ENCODE assay signal across 19 cellular contexts in genomic region chr19:48120505-48120904, GRCh38.
"Had no signal": no experiment of that assay in that cellular context is flagged by ENCODE, and none has a peak within 500 bp of the region (broad histone marks: within the 10 kb centered on the region; RNA-seq: fewer than 3 reads in every experiment).

No MANE protein-coding gene starts in this region.

- DNase-seq: activated B cell treated with CpG ODN at 0.5 μM for 24 hours; activated CD4-positive, alpha-beta memory T cell treated with anti-CD3 and anti-CD28 coated beads, Interleukin-2, amount 10 ng/mL, durations not matched to agents 7 days and 5 days; activated CD4-positive, alpha-beta T cell treated with anti-CD3 and anti-CD28 coated beads, Interleukin-2, amount 50 U/mL, for 1 hour; activated gamma-delta T cell; activated naive CD4-positive, alpha-beta T cell treated with anti-CD3 and anti-CD28 coated beads, Interleukin-2, amount 10 ng/mL, durations not matched to agents 7 days and 5 days; activated naive CD8-positive, alpha-beta T cell treated with anti-CD3 and anti-CD28 coated beads for 36 hours; anterior cingulate cortex; central memory CD4-positive, alpha-beta T cell; MM.1S; NCI-H1105; NCI-H1436; NCI-H187; NCI-H2081; NCI-H510A treated with DMSO at 0.1 percent for 48 hours; NCI-H69; NK-92 treated with Interleukin-12 subunit alpha and Interleukin-12 subunit beta, amount 100 ng/mL, for 24 hours; OCI-M1; Right ventricle myocardium superior had no signal

- H3K27ac ChIP-seq: breast epithelium had no signal

- H3K9me3 ChIP-seq: breast epithelium had no signal

- H3K4me3 ChIP-seq: breast epithelium had no signal

- H3K4me1 ChIP-seq: breast epithelium had no signal

- H3K27me3 ChIP-seq: breast epithelium had no signal

- H3K36me3 ChIP-seq: breast epithelium had no signal
